ENCODE assay signal across 8 cellular contexts in the genomic region with DNA sequence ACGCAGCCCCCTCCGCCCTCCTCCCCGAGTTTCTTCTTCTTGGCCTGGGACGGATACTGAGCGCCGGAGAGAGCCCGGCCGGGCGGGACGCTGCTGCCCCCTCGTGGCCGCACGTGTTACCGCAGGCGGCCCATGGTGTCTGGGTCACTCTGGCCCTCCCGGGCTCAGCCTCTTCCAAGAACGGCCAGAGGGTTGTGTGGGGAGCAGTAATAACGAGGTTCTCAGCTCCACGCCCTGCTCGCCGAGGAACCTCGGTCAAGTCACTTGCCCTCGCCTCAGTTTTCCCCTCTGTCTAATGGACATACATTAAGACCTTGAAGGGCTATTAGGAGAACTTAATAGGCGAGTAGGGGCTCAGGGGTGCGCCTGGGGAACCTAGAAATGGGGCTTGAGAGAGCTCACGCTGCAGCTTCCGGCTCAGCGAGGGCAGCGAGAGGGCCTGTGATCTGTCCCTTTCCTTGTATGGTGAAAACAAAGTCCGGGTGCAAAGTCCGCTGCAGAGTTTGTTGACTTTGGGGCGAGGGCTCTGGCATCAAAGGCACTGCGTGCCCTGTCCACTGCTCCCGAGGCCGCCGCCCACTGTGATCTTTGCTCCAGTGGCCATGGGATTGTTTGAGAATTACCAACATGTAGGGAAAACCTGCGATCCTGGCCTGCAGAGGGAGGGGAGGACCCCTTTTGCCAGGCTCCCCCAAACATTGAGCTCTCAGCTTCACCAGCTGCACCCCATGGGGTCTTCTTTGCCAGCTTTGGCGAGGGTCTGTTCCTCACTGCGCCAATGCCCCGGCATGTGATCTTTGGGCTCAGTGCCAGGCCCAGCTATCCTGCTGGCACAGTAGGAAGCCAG. TPM values are rescaled to one million over a fixed set of nuclear protein-coding genes. Genes with fewer than 3 reads are reported as not detected.
A peak's percentile ranks its signal among the peaks of the same experiment; 100 is the strongest.
DNase-seq lines count a peak whose midpoint lies in the region; ATAC-seq and TF ChIP-seq lines count a peak whose summit lies in the region.

No MANE protein-coding gene starts in this region.

- H3K4me3 ChIP-seq in endodermal cell (ENCODE audit: low read length) (no peak overlapping the region), mucosa of descending colon (no peak overlapping the region)

- H3K27me3 Mint-ChIP-seq in HFFc6 (ENCODE audit: insufficient read depth) (peaks cover 3% of the 10 kb centered on the region; the same call in 1 of the 2 replicates), endodermal cell (ENCODE audit: insufficient read depth) (peaks cover 6% of the 10 kb centered on the region)

- peaks cover 5% of the 10 kb centered on the region for H3K4me1 Mint-ChIP-seq in HFFc6 (ENCODE audit: low read depth)
- no peaks in the 10 kb centered on the region for H3K4me1 Mint-ChIP-seq in endodermal cell

- no peaks in the 10 kb centered on the region for H3K9me3 Mint-ChIP-seq in HFFc6
- H3K9me3 Mint-ChIP-seq in endodermal cell, result peaks cover 5% of the 10 kb centered on the region

- peak; percentile 91 for DNase-seq in D341Med (ENCODE audit: low spot score)
- peak; percentile 54 for DNase-seq in HFFc6
- peak; percentile 55 for DNase-seq in NOMO-1 treated with DMSO at 0.1 percent for 48 hours (lab: John Stamatoyannopoulos, UW; ENCODE audit: unreplicated experiment)
- DNase-seq in activated CD8-positive, alpha-beta memory T cell treated with anti-CD3 and anti-CD28 coated beads for 24 hours, result peak; percentile 91
- DNase-seq in endodermal cell, result peak; percentile 93
- DNase-seq in mucosa of descending colon, result peak; percentile 90 to 93 (median 90)
- DNase-seq in stimulated activated CD8-positive, alpha-beta memory T cell treated with anti-CD3 and anti-CD28 coated beads, Interleukin-2, amount 100 ng/mL, for 48 hours (ENCODE audit: low read depth in 2 of 2), result peak; percentile 53 to 66

- no peaks in the 10 kb centered on the region for H3K4me1 ChIP-seq in endodermal cell (ENCODE audit: control insufficient read depth, insufficient read depth, low read length)
- H3K4me1 ChIP-seq in mucosa of descending colon (ENCODE audit: low read depth), result peaks cover 41% of the 10 kb centered on the region

- no peak overlapping the region for H3K27ac Mint-ChIP-seq in HFFc6
- H3K27ac Mint-ChIP-seq in endodermal cell, result no peak overlapping the region

- intact Hi-C loops in mucosa of descending colon (cut with DNase I, micrococcal nuclease), result loop anchor here (1.0 to 5.0 kb wide), 2 partner anchors 41 kb away; no protein-coding TSS in a partner anchor

- no peak overlapping the region for H3K9ac ChIP-seq in endodermal cell (ENCODE audit: extremely low read depth, low read length, poor library complexity, severe bottlenecking)

- H3K27me3 ChIP-seq in endodermal cell (ENCODE audit: control insufficient read depth, insufficient read depth, low read length, poor library complexity, severe bottlenecking), result no peaks in the 10 kb centered on the region

- H3K27ac ChIP-seq in endodermal cell (ENCODE audit: low read depth, low read length), result no peak overlapping the region

- ATAC-seq in mucosa of descending colon, result peak; percentile 83
- ATAC-seq in GM21447 (IDR thresholded peaks at IDR 0.05; ENCODE audit: unreplicated experiment), result no peak

- H3K4me3 Mint-ChIP-seq in HFFc6 (no peak overlapping the region), endodermal cell (no peak overlapping the region)

- 44 to 72% methylated on average over 21 to 40 of the region's 40 CpGs for WGBS in endodermal cell (ENCODE audit: insufficient coverage in 1 of 2, insufficient read length in 1 of 2), 2 experiments

- peak; percentile 97 for TF ChIP-seq CTCF in HFFc6 (IDR thresholded peaks at IDR 0.05)
- TF ChIP-seq CTCF in endodermal cell (conservative IDR thresholded peaks at IDR 0.05), result peak; percentile 97
- TF ChIP-seq CTCF in mucosa of descending colon (IDR thresholded peaks at IDR 0.05), result peak; percentile 98

- H3K9me3 ChIP-seq in endodermal cell (ENCODE audit: control insufficient read depth, low read length) (no peaks in the 10 kb centered on the region), mucosa of descending colon (no peaks in the 10 kb centered on the region)

- no peaks in the 10 kb centered on the region for H3K36me3 ChIP-seq in endodermal cell (ENCODE audit: control insufficient read depth, insufficient read depth, low read length)
- H3K36me3 ChIP-seq in mucosa of descending colon (ENCODE audit: low read depth), result no peaks in the 10 kb centered on the region

- H3K36me3 Mint-ChIP-seq in HFFc6 (ENCODE audit: low read depth), result no peaks in the 10 kb centered on the region
- H3K36me3 Mint-ChIP-seq in endodermal cell (ENCODE audit: low read depth), result no peaks in the 10 kb centered on the region

RNA-seq across cellular contexts. Expression of a gene that starts 14.4 kb away (rescaled TPM):
- total RNA-seq in HFFc6 (2021; fragmentation: NEBNext Ultra II Directional; extraction: Animal tissue kit (Norgen Biotek cat#: 25700)), result 10 to 100 TPM in 2 of 6 experiments, 1 to 10 TPM in 4; 2.5 to 14.9 (median 3.8) TPM
- total RNA-seq in endodermal cell, result 10 to 100 TPM; 58.2 to 64.1 TPM
- polyA plus RNA-seq in endodermal cell (2013, experiment 1 of 2), result 37.4 TPM
- polyA plus RNA-seq in endodermal cell (2013, experiment 2 of 2), result 35.9 TPM
- 100 to 1,000 TPM in 2 of 3 donors, 10 to 100 TPM in 1; 83.7 to 113 (median 103) TPM for total RNA-seq in mucosa of descending colon

RNA-seq across cellular contexts. Expression of a gene that starts 26.3 kb away (rescaled TPM):
- 100 to 1,000 TPM in 3 of 6 experiments, 10 to 100 TPM in 3; 88.4 to 126 (median 101) TPM for total RNA-seq in HFFc6 (2021; fragmentation: NEBNext Ultra II Directional; extraction: Animal tissue kit (Norgen Biotek cat#: 25700))
- 10 to 100 TPM; 38.4 to 39.4 TPM for total RNA-seq in endodermal cell
- polyA plus RNA-seq in endodermal cell (2013, experiment 1 of 2), result 34.3 TPM
- polyA plus RNA-seq in endodermal cell (2013, experiment 2 of 2), result 33.0 TPM
- total RNA-seq in mucosa of descending colon, result 10 to 100 TPM; 51.8 to 83.2 (median 53.2) TPM
